In genomic region chr9:95127249-95128176, GRCh38 we compare ENCODE assay signal across 8 cellular contexts.
DNase-seq lines count a peak whose midpoint lies in the region; ATAC-seq and TF ChIP-seq lines count a peak whose summit lies in the region.

No MANE protein-coding gene starts in this region.

- DNase-seq in COLO829 (ENCODE audit: low spot score) = peak; percentile 67
- peak; percentile 80 for DNase-seq in HCEC 1CT
- peak; percentile 53 for DNase-seq in NCI-H748 treated with DMSO at 0.1 percent for 48 hours (lab: John Stamatoyannopoulos, UW)
- peak; percentile 13 for DNase-seq in activated CD8-positive, alpha-beta memory T cell treated with anti-CD3 and anti-CD28 coated beads, Interleukin-2, amount 50 U/mL, for 1 hour (ENCODE audit: extremely low read depth)
- peak; percentile 92 for DNase-seq in endothelial cell (ENCODE audit: low spot score)
- peak; percentile 77 for DNase-seq in mesenchymal stem cell
- peak; percentile 27 for DNase-seq in stimulated activated CD8-positive, alpha-beta memory T cell treated with anti-CD3 and anti-CD28 coated beads, Interleukin-12 subunit alpha, Interleukin-12 subunit beta, amount 100 ng/mL, for 24 hours (ENCODE audit: extremely low read depth)

- peak overlapping the region in 1 of 2 experiments; percentile 4 for H2BK12ac ChIP-seq in mesenchymal stem cell (ENCODE audit: low read length in 2 of 2)

- TF ChIP-seq CTCF in endothelial cell (IDR thresholded peaks at IDR 0.05; ENCODE audit: unreplicated experiment) = peak; percentile 86

- peak overlapping the region; percentile 73 for H3K4me3 Mint-ChIP-seq in endothelial cell (ENCODE audit: unreplicated experiment)

- H3K9me3 ChIP-seq in mesenchymal stem cell (ENCODE audit: control insufficient read depth, low read length) = no peaks in the 10 kb centered on the region

- no peak overlapping the region for H4K91ac ChIP-seq in mesenchymal stem cell (ENCODE audit: low read length)

- H3K27me3 Mint-ChIP-seq in endothelial cell (ENCODE audit: unreplicated experiment) = peaks cover 2% of the 10 kb centered on the region

- H2BK5ac ChIP-seq in mesenchymal stem cell (ENCODE audit: low read depth, low read length, poor library complexity, severe bottlenecking) = no peak overlapping the region

- no peak overlapping the region for H3K14ac ChIP-seq in mesenchymal stem cell (ENCODE audit: low read length in 2 of 2)

- no peak overlapping the region for H2AFZ ChIP-seq in mesenchymal stem cell (ENCODE audit: low read depth, low read length)

- H3K27ac Mint-ChIP-seq in endothelial cell (ENCODE audit: unreplicated experiment) = no peak overlapping the region

- no peak overlapping the region for H3K27ac ChIP-seq in mesenchymal stem cell (ENCODE audit: low read length, poor library complexity, severe bottlenecking)

- peak overlapping the region in 1 of 2 experiments; percentile 72 for H3K23ac ChIP-seq in mesenchymal stem cell (ENCODE audit: low read length in 2 of 2)

- no peaks in the 10 kb centered on the region for H3K27me3 ChIP-seq in mesenchymal stem cell (ENCODE audit: control insufficient read depth in 1 of 2, insufficient read depth in 1 of 2, low read length in 2 of 2)

- 40% methylated on average over 33 of the region's 35 CpGs for WGBS in mesenchymal stem cell

- H3K4me2 ChIP-seq in mesenchymal stem cell (ENCODE audit: low read length, poor library complexity, severe bottlenecking) = peak overlapping the region; percentile 80

- no peaks in the 10 kb centered on the region for H3K79me1 ChIP-seq in mesenchymal stem cell (replicated peaks; ENCODE audit: low read length, poor library complexity, severe bottlenecking)

- no peak overlapping the region for H3K18ac ChIP-seq in mesenchymal stem cell (ENCODE audit: low read depth in 1 of 2, low read length in 2 of 2)

- peak overlapping the region in 1 of 2 experiments; percentile 67 for H3K4me3 ChIP-seq in mesenchymal stem cell (ENCODE audit: insufficient read depth in 1 of 2, low read depth in 1 of 2, low read length in 2 of 2)

- H3K4me1 Mint-ChIP-seq in endothelial cell (ENCODE audit: unreplicated experiment) = peaks cover 6% of the 10 kb centered on the region

- H2BK120ac ChIP-seq in mesenchymal stem cell (ENCODE audit: low read depth, low read length) = no peak overlapping the region

- peaks cover 11% of the 10 kb centered on the region for H3K4me1 ChIP-seq in mesenchymal stem cell (ENCODE audit: control insufficient read depth, insufficient read depth, low read depth, low read length)

- no peak overlapping the region for H4K8ac ChIP-seq in mesenchymal stem cell (ENCODE audit: low read length)

- H3K36me3 ChIP-seq in mesenchymal stem cell (ENCODE audit: control insufficient read depth in 1 of 2, insufficient read depth in 2 of 2, low read depth in 1 of 2, low read length in 2 of 2) = peaks cover 0 to 3% of the 10 kb centered on the region in 2 experiments

- no peaks in the 10 kb centered on the region for H3K9me3 Mint-ChIP-seq in endothelial cell (ENCODE audit: unreplicated experiment)

- H2AK5ac ChIP-seq in mesenchymal stem cell (ENCODE audit: low read length, severe bottlenecking) = no peak overlapping the region

- H3K36me3 Mint-ChIP-seq in endothelial cell (ENCODE audit: low read depth, unreplicated experiment) = no peaks in the 10 kb centered on the region

- peak overlapping the region; percentile 79 for H3K9ac ChIP-seq in mesenchymal stem cell (ENCODE audit: low read length)

- H3K4ac ChIP-seq in mesenchymal stem cell (ENCODE audit: low read depth in 1 of 2, low read length in 2 of 2) = no peak overlapping the region

- H2BK15ac ChIP-seq in mesenchymal stem cell (ENCODE audit: low read depth, poor library complexity, severe bottlenecking) = no peak overlapping the region

- no peak for ATAC-seq in HG03025 (IDR thresholded peaks at IDR 0.05; ENCODE audit: low FRiP score, unreplicated experiment)

Comparison
In these comparisons a context has a peak if more than half of its experiments do, and no peak if none do; other contexts are left out.
1. DNase-seq: peak in every context shown above with its lines; median percentile 92 in endothelial cell; 80 in HCEC 1CT; 77 in mesenchymal stem cell; 67 in COLO829; 53 in NCI-H748 treated with DMSO at 0.1 percent for 48 hours; 27 in stimulated activated CD8-positive, alpha-beta memory T cell treated with anti-CD3 and anti-CD28 coated beads, Interleukin-12 subunit alpha, Interleukin-12 subunit beta, amount 100 ng/mL, for 24 hours; 13 in activated CD8-positive, alpha-beta memory T cell treated with anti-CD3 and anti-CD28 coated beads, Interleukin-2, amount 50 U/mL, for 1 hour.